In the genomic region with DNA sequence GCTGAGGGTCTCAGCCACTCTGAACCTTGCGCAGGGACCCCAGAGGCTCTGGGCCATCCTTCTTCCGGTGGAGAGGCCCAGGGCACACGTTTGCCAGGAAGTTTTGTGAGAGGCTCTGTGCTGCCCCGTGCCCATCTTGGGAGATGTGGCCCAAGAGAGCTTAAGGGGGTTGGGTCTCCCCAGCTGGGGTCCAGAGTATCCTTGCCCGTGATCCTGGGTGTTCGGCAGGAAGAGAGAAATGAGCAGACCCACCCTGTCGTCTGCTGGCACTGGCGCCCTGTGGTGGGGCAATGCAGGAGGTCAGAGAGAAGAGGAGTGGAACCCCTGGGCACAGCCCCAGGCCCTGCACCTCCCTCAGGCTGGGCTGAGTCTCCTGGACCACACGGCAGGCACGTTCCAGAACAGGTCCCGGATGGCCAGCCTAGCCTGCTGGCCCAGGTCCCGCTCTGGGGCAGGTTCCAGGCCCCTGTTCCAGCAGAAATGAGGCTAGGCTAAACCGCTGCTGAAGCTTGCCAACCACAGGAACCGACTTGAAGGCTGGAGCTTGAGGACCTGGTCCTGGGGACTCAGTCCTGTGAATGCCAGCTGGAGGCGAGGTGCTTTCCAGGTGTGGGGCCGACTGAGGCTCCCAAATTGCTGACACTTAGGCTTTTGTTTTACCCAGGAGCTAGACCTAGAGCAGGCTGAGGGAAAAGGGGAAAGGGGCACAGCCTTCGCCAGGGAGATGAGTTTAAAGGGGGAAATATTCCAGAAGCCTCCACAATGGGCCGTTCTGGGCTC, we compare ENCODE assay signal across 1 cellular context.
TF ChIP-seq lines count a peak whose summit lies in the region.

No MANE protein-coding gene starts in this region.

TF ChIP-seq in H1, 55 proteins besides CTCF, POLR2A, EP300 and RAD21:
- no peak for TF ChIP-seq ZNF274 (IDR thresholded peaks at IDR 0.05; ENCODE audit: borderline replicate concordance, extremely low read depth, low read length)
- TF ChIP-seq NRF1 (IDR thresholded peaks at IDR 0.05; ENCODE audit: low read depth, low read length) = no peak
- no peak for TF ChIP-seq SAP30 (IDR thresholded peaks at IDR 0.05; ENCODE audit: insufficient read depth, insufficient replicate concordance, low read length)
- no peak for TF ChIP-seq SP2 (IDR thresholded peaks at IDR 0.05; ENCODE audit: low read length)
- TF ChIP-seq CREB1 (IDR thresholded peaks at IDR 0.05) = no peak
- no peak for TF ChIP-seq SIN3A (conservative IDR thresholded peaks at IDR 0.05 in 1 of 2, IDR thresholded peaks at IDR 0.05 in 1 of 2; ENCODE audit: low read depth in 1 of 2, low read length in 2 of 2)
- TF ChIP-seq GABPA (IDR thresholded peaks at IDR 0.05; ENCODE audit: borderline replicate concordance, insufficient read depth, low read length) = no peak
- no peak for TF ChIP-seq TAF7 (optimal IDR thresholded peaks at IDR 0.05; ENCODE audit: borderline replicate concordance, low read depth, low read length)
- no peak for TF ChIP-seq MAFK (IDR thresholded peaks at IDR 0.05; ENCODE audit: low read depth, low read length)
- TF ChIP-seq TCF12 (IDR thresholded peaks at IDR 0.05; ENCODE audit: low read depth, low read length) = no peak
- no peak for TF ChIP-seq PHF8 (conservative IDR thresholded peaks at IDR 0.05; ENCODE audit: low read depth, low read length)
- no peak for TF ChIP-seq CHD1 (IDR thresholded peaks at IDR 0.05; ENCODE audit: low read depth, low read length)
- no peak for TF ChIP-seq TAF1 (IDR thresholded peaks at IDR 0.05; ENCODE audit: low read depth, low read length)
- no peak for TF ChIP-seq RFX5 (IDR thresholded peaks at IDR 0.05; ENCODE audit: borderline replicate concordance, low read depth, low read length)
- no peak for TF ChIP-seq CHD2 (IDR thresholded peaks at IDR 0.05; ENCODE audit: low read length)
- no peak for TF ChIP-seq RBBP5 (IDR thresholded peaks at IDR 0.05; ENCODE audit: borderline replicate concordance, low read depth, low read length)
- TF ChIP-seq YY1 (IDR thresholded peaks at IDR 0.05; ENCODE audit: low read depth, low read length) = no peak
- TF ChIP-seq SP1 (IDR thresholded peaks at IDR 0.05; ENCODE audit: low read depth, low read length) = no peak
- no peak for TF ChIP-seq USF2 (IDR thresholded peaks at IDR 0.05; ENCODE audit: low read length)
